8 cellular contexts compared by ENCODE assay signal in genomic region chr6:44386929-44387345, GRCh38. TPM values are rescaled to one million over a fixed set of nuclear protein-coding genes. Genes with fewer than 3 reads are reported as not detected.
DNase-seq lines count a peak whose midpoint lies in the region; ATAC-seq and TF ChIP-seq lines count a peak whose summit lies in the region.

No MANE protein-coding gene starts in this region.

- H3K36me3 Mint-ChIP-seq in Caco-2 (ENCODE audit: insufficient read depth, unreplicated experiment) (peaks cover 36% of the 10 kb centered on the region), nephron progenitor cell (ENCODE audit: low read depth) (peaks cover 23% of the 10 kb centered on the region)

- H3K27me3 Mint-ChIP-seq in Caco-2 (ENCODE audit: insufficient read depth, unreplicated experiment) (peaks cover 5% of the 10 kb centered on the region), nephron progenitor cell (ENCODE audit: low read depth, poor library complexity) (no peaks in the 10 kb centered on the region)

- TF ChIP-seq CTCF in Caco-2 (IDR thresholded peaks at IDR 0.05; ENCODE audit: insufficient read depth in 1 of 2, low read depth in 1 of 2, low read length in 1 of 2, severe bottlenecking in 1 of 2, unreplicated experiment in 1 of 2) (no peak), Peyer's patch (IDR thresholded peaks at IDR 0.05) (no peak), nephron progenitor cell (IDR thresholded peaks at IDR 0.05) (no peak)

- peaks cover 12% of the 10 kb centered on the region for H3K4me1 Mint-ChIP-seq in Caco-2 (ENCODE audit: low read depth, unreplicated experiment)
- H3K4me1 Mint-ChIP-seq in nephron progenitor cell, result peaks cover 39% of the 10 kb centered on the region

- H4K20me1 ChIP-seq in GM23248 (ENCODE audit: insufficient read depth), result peaks cover 6% of the 10 kb centered on the region; the same call in 1 of the 2 replicates

- in situ Hi-C loops in GM23248 (cut with MboI), result no loop called here

- H3K4me1 ChIP-seq in Caco-2, result peaks cover 7% of the 10 kb centered on the region; the same call in 1 of the 2 replicates
- H3K4me1 ChIP-seq in GM23248 (ENCODE audit: insufficient read depth), result peaks cover 27% of the 10 kb centered on the region
- peaks cover 0 to 21% (median 13%) of the 10 kb centered on the region in 4 donors for H3K4me1 ChIP-seq in Peyer's patch
- H3K4me1 ChIP-seq in esophagus (ENCODE audit: control insufficient read depth in 2 of 2, insufficient read depth in 2 of 2, low read length in 1 of 2), result no peaks in the 10 kb centered on the region

- H2AFZ ChIP-seq in GM23248, result peak overlapping the region; percentile 96

- H3K9me3 ChIP-seq in Caco-2, result no peaks in the 10 kb centered on the region
- H3K9me3 ChIP-seq in GM23248 (ENCODE audit: low read depth), result no peaks in the 10 kb centered on the region
- H3K9me3 ChIP-seq in Peyer's patch, result no peaks in the 10 kb centered on the region
- H3K9me3 ChIP-seq in esophagus (ENCODE audit: control insufficient read depth in 2 of 2, insufficient read depth in 1 of 2, low read depth in 1 of 2, low read length in 1 of 2), result no peaks in the 10 kb centered on the region

- H3K4me2 ChIP-seq in GM23248 (ENCODE audit: unreplicated experiment), result peak overlapping the region; percentile 98

- H3K9me3 Mint-ChIP-seq in Caco-2 (ENCODE audit: unreplicated experiment), result no peaks in the 10 kb centered on the region
- H3K9me3 Mint-ChIP-seq in nephron progenitor cell, result no peaks in the 10 kb centered on the region

- POLR2A ChIA-PET in Caco-2 (lab: Charles Lee), result interaction anchor here (0.6 to 1.5 kb wide), 5 partner anchors 17 to 531 kb away, joined by 3 to 5 read pairs (median 4); partner anchors contain the start of gene AARS2

- intact Hi-C loops in Caco-2 (cut with micrococcal nuclease; ENCODE audit: unreplicated experiment), result no loop called here

- H3K4me3 ChIP-seq in Caco-2 (ENCODE audit: low read depth, low read length) (peak overlapping the region; percentile 80), GM23248 (peak overlapping the region; percentile 93), Peyer's patch (peak overlapping the region; percentile 79 to 99 (median 93)), esophagus (ENCODE audit: low read depth in 1 of 2, low read length in 2 of 2) (peak overlapping the region; percentile 93 to 97)

- H3K4me3 Mint-ChIP-seq in Caco-2 (ENCODE audit: unreplicated experiment), result peak overlapping the region; percentile 97
- peak overlapping the region; percentile 96 for H3K4me3 Mint-ChIP-seq in nephron progenitor cell

- ATAC-seq in HG02610 (IDR thresholded peaks at IDR 0.05; ENCODE audit: unreplicated experiment), result no peak

- peaks cover 36% of the 10 kb centered on the region for H3K79me2 ChIP-seq in GM23248 (ENCODE audit: insufficient read depth)

- DNase-seq in Caco-2 (no peak), GM23248 (peak; percentile 84), Peyer's patch (no peak), nephron progenitor cell (no peak), SHP77 treated with DMSO at 0.1 percent for 48 hours (lab: John Stamatoyannopoulos, UW) (no peak), kidney glomerular epithelial cell (lab: John Stamatoyannopoulos, UW) (no peak)

- H3K27ac ChIP-seq in GM23248, result peak overlapping the region; percentile 95
- peak overlapping the region; percentile 94 to 97 (median 94) for H3K27ac ChIP-seq in Peyer's patch
- peak overlapping the region; percentile 94 to 96 for H3K27ac ChIP-seq in esophagus (ENCODE audit: low read depth in 2 of 2, low read length in 1 of 2)

- BruUV-seq in Caco-2 (replicated peaks; lab: Mats Ljungman, UMichigan), result TSS peak; percentile 93

- 1% methylated on average over 8 of the region's 8 CpGs for WGBS in GM23248 (ENCODE audit: low coverage in 1 of 2, low lambda C conversion rate in 2 of 2, missing lambda C conversion rate in 2 of 2), 2 experiments
- 4 to 7% methylated on average over 8 of the region's 8 CpGs for WGBS in esophagus, 2 donors

- H3F3A ChIP-seq in GM23248 (ENCODE audit: insufficient read depth), result peaks cover 11% of the 10 kb centered on the region

- CTCF ChIA-PET in Caco-2 (lab: Charles Lee), result no interaction called here

- no peaks in the 10 kb centered on the region for H3K36me3 ChIP-seq in Caco-2 (ENCODE audit: control insufficient read depth, insufficient read depth, low read length)
- H3K36me3 ChIP-seq in GM23248 (ENCODE audit: low read depth), result peaks cover 7% of the 10 kb centered on the region; the same call in 1 of the 2 replicates
- H3K36me3 ChIP-seq in Peyer's patch, result peaks cover 0 to 13% (median 0%) of the 10 kb centered on the region in 3 donors
- H3K36me3 ChIP-seq in esophagus (ENCODE audit: control insufficient read depth in 2 of 2, insufficient read depth in 2 of 2, low read length in 1 of 2), result peaks cover 0 to 5% of the 10 kb centered on the region in 2 donors

- H3K9me2 ChIP-seq in GM23248 (ENCODE audit: insufficient read depth), result no peaks in the 10 kb centered on the region

- peak overlapping the region; percentile 91 for H3K9ac ChIP-seq in GM23248

- H3K27ac Mint-ChIP-seq in Caco-2 (ENCODE audit: unreplicated experiment) (peak overlapping the region; percentile 98), nephron progenitor cell (peak overlapping the region; percentile 100)

- H3K27me3 ChIP-seq in Caco-2 (replicated peaks; ENCODE audit: control insufficient read depth, insufficient read depth, low read length) (no peaks in the 10 kb centered on the region), GM23248 (replicated peaks; ENCODE audit: insufficient read depth) (no peaks in the 10 kb centered on the region), Peyer's patch (no peaks in the 10 kb centered on the region), esophagus (ENCODE audit: control insufficient read depth in 1 of 2, insufficient read depth in 2 of 2, low read length in 2 of 2) (no peaks in the 10 kb centered on the region)

- no peak for TF ChIP-seq POLR2A in Peyer's patch (IDR thresholded peaks at IDR 0.05)

RNA-seq across cellular contexts. Expression of gene CDC5L, which starts 0.6 kb away (rescaled TPM):
- total RNA-seq in Caco-2 (2022), result 23.4 and 23.8 TPM in 2 replicates
- total RNA-seq in GM23248 (2014; rRNA removed; shearing (Covaris generic)), result 20.4 and 22.3 TPM in 2 replicates
- polyA plus RNA-seq in GM23248 (2016; fragmentation: Nextera tagmentation; extraction: Ambion mirVana), result 15.3 and 15.9 TPM in 2 replicates
- total RNA-seq in Peyer's patch, result 10 to 100 TPM in 3 of 4 donors, 1 to 10 TPM in 1; 9.9 to 23.1 (median 15.3) TPM
- polyA plus RNA-seq in esophagus, result 1 to 10 TPM; 4.6 to 7.8 TPM

RNA-seq across cellular contexts. Expression of gene SPATS1, which starts 44.5 kb away (rescaled TPM):
- not detected in 2 replicates for total RNA-seq in Caco-2 (2022)
- not detected in 2 replicates for total RNA-seq in GM23248 (2014; rRNA removed; shearing (Covaris generic))
- not detected in 2 replicates for polyA plus RNA-seq in GM23248 (2016; fragmentation: Nextera tagmentation; extraction: Ambion mirVana)
- total RNA-seq in Peyer's patch, result not detected
- not detected for polyA plus RNA-seq in esophagus
